Comparison of ENCODE assay signal across 1 cellular context in genomic region chr10:17006631-17007161, GRCh38.
A peak's percentile ranks its signal among the peaks of the same experiment; 100 is the strongest.
TF ChIP-seq lines count a peak whose summit lies in the region.

No MANE protein-coding gene starts in this region.

TF ChIP-seq in HEK293, 187 proteins besides CTCF, POLR2A, EP300 and RAD21 (continued from another document):
- TF ChIP-seq ZNF561 (tag by site-specific recombination; IDR thresholded peaks at IDR 0.05; ENCODE audit: borderline replicate concordance) (0 out of 2 replicates have a peak, but pooled peaks have one; percentile 45), ZNF24 (tag by site-specific recombination; IDR thresholded peaks at IDR 0.05) (no peak; the same call in 1 of the 2 replicates), ZNF18 (tag by site-specific recombination; IDR thresholded peaks at IDR 0.05) (no peak), ZNF692 (tag by site-specific recombination; IDR thresholded peaks at IDR 0.05) (peak; percentile 47), ZBTB21 (tag by site-specific recombination; IDR thresholded peaks at IDR 0.05) (peak; percentile 78), ZNF580 (tag by site-specific recombination; IDR thresholded peaks at IDR 0.05) (no peak), ZNF324 (tag by site-specific recombination; IDR thresholded peaks at IDR 0.05) (peak; percentile 35; the same call in 1 of the 2 replicates), KLF10 (tag by site-specific recombination; IDR thresholded peaks at IDR 0.05) (peak; percentile 57), RBAK (tag by site-specific recombination; IDR thresholded peaks at IDR 0.05) (no peak), ZNF335 (tag by site-specific recombination; conservative IDR thresholded peaks at IDR 0.05) (peak; percentile 39; the same call in 1 of the 2 replicates), ZNF341 (tag by site-specific recombination; IDR thresholded peaks at IDR 0.05; ENCODE audit: low read depth) (no peak), ZSCAN5A (tag by site-specific recombination; IDR thresholded peaks at IDR 0.05) (no peak), KLF17 (tag by site-specific recombination; IDR thresholded peaks at IDR 0.05) (no peak), ZNF140 (tag by site-specific recombination; IDR thresholded peaks at IDR 0.05) (no peak), ZBTB1 (tag by site-specific recombination; IDR thresholded peaks at IDR 0.05) (no peak), ZFP69B (tag by site-specific recombination; IDR thresholded peaks at IDR 0.05) (peak; percentile 22; the same call in 1 of the 2 replicates), PRDM1 (tag by site-specific recombination; IDR thresholded peaks at IDR 0.05) (0 out of 2 replicates have a peak, but pooled peaks have one; percentile 47), ZBTB48 (tag by site-specific recombination; IDR thresholded peaks at IDR 0.05) (peak; percentile 81), IKZF3 (tag by site-specific recombination; IDR thresholded peaks at IDR 0.05) (peak; percentile 71), ZNF184 (tag by site-specific recombination; IDR thresholded peaks at IDR 0.05) (peak; percentile 24; the same call in 1 of the 2 replicates), ZNF544 (tag by site-specific recombination; IDR thresholded peaks at IDR 0.05) (no peak), ZSCAN30 (tag by site-specific recombination; IDR thresholded peaks at IDR 0.05) (no peak), SP2 (tag by site-specific recombination; IDR thresholded peaks at IDR 0.05) (no peak), GLIS1 (tag by site-specific recombination; IDR thresholded peaks at IDR 0.05) (no peak), ZNF26 (tag by site-specific recombination; IDR thresholded peaks at IDR 0.05) (no peak), FEZF1 (tag by site-specific recombination; IDR thresholded peaks at IDR 0.05) (peak; percentile 66), WT1 (tag by site-specific recombination; IDR thresholded peaks at IDR 0.05) (no peak), ZNF558 (tag by site-specific recombination; IDR thresholded peaks at IDR 0.05) (peak; percentile 37; the same call in 1 of the 2 replicates), ZNF549 (tag by site-specific recombination; IDR thresholded peaks at IDR 0.05) (no peak), ZNF311 (tag by site-specific recombination; IDR thresholded peaks at IDR 0.05; ENCODE audit: borderline replicate concordance) (no peak)
